Comparison of ENCODE assay signal across 22 cellular contexts in the genomic region with DNA sequence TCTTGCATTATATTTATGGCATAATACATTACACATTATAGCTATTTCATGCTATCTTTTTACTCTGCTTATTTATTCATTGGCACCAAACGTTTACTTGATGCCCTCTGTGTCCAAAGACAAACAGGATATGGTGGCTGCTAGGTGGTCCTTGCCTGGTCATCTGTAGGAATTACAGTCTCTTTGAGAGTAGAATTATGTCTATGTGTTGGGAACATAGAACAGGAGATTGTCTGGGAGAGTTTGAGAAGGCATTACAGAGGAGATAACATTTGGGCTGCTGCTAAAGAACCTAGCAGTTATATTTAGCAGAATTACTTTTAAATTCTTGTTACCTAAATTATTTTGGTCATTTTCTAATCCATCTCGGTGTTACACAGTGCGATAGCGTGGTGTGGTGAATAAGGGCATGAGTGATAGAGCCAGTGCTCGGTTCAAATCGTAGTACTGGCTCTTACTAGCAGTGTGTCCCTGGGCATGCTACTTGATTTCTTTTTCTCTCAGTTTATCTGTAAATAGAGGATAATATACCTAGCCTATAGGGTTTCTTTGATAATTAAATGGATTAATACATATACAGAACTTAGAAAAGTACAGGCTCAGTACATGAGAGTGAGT. TPM values are rescaled to one million over a fixed set of nuclear protein-coding genes. Genes with fewer than 3 reads are reported as not detected.
DNase-seq lines count a peak whose midpoint lies in the region; ATAC-seq, FAIRE-seq and TF ChIP-seq lines count a peak whose summit lies in the region.
"Had no signal": no experiment of that assay in that cellular context is flagged by ENCODE, and none has a peak within 500 bp of the region (broad histone marks: within the 10 kb centered on the region; RNA-seq: fewer than 3 reads in every experiment).

No MANE protein-coding gene starts in this region.

- H3K9me3 ChIP-seq in K562 (replicated peaks; ENCODE audit: control insufficient read depth, insufficient read depth, low read depth, low read length): no peaks in the 10 kb centered on the region
- no peaks in the 10 kb centered on the region for H3K9me3 ChIP-seq in heart right ventricle
- H3K9me3 ChIP-seq: HAP-1 had no signal

- TF ChIP-seq POLR2A in K562 (conservative IDR thresholded peaks at IDR 0.05): no peak

- peak overlapping the region in 2 of 3 experiments; percentile 1 to 38 for H3K27ac Mint-ChIP-seq in nephron

- H3K9me3 Mint-ChIP-seq in nephron: no peaks in the 10 kb centered on the region
- H3K9me3 Mint-ChIP-seq: CD8-positive, alpha-beta memory T cell had no signal

- TF ChIP-seq EP300 in K562 (IDR thresholded peaks at IDR 0.05; ENCODE audit: low read length): no peak

- POLR2A ChIA-PET in K562 (lab: Yijun Ruan, JAX): interaction anchor here (1.2 to 1.5 kb wide), 4 partner anchors 12 to 43 kb away, joined by 3 to 4 read pairs (median 4); no protein-coding TSS in a partner anchor

- peaks cover 15% of the 10 kb centered on the region; the same call in 1 of the 2 replicates for H3K79me2 ChIP-seq in KMS-11 (ENCODE audit: insufficient read depth, low read depth)
- peaks cover 69% of the 10 kb centered on the region for H3K79me2 ChIP-seq in K562 (ENCODE audit: control insufficient read depth, insufficient read depth, low read length)

- no peaks in the 10 kb centered on the region for H3K27me3 Mint-ChIP-seq in nephron (ENCODE audit: low read depth)
- H3K27me3 Mint-ChIP-seq: CD8-positive, alpha-beta memory T cell had no signal

- H3K36me3 ChIP-seq in KMS-11 (ENCODE audit: insufficient read depth): no peaks in the 10 kb centered on the region
- H3K36me3 ChIP-seq in K562 (ENCODE audit: control insufficient read depth, insufficient read depth, low read length): peaks cover 71% of the 10 kb centered on the region
- H3K36me3 ChIP-seq in heart right ventricle: peaks cover 0 to 64% (median 6%) of the 10 kb centered on the region in 9 donors

- H3K27me3 ChIP-seq in KMS-11 (ENCODE audit: insufficient read depth, low read depth): no peaks in the 10 kb centered on the region
- no peaks in the 10 kb centered on the region for H3K27me3 ChIP-seq in K562 (ENCODE audit: control insufficient read depth in 2 of 2, insufficient read depth in 2 of 2, low read length in 2 of 2)
- no peaks in the 10 kb centered on the region for H3K27me3 ChIP-seq in heart right ventricle

- intact Hi-C loops in K562 (cut with micrococcal nuclease): loop anchor here (2.0 to 10.0 kb wide), 2 partner anchors 45 to 869 kb away; a partner anchor contains a TSS
- intact Hi-C loops in heart right ventricle (cut with DNase I): no loop called here

- WGBS in K562 (ENCODE audit: insufficient coverage, low coverage, missing lambda C conversion rate): 45% methylated on average over 6 of the region's 6 CpGs
- 40 to 69% methylated on average over 6 of the region's 6 CpGs for WGBS in heart right ventricle, 2 donors

- TF ChIP-seq RAD21 in K562 (CRISPR knock-in tag; conservative IDR thresholded peaks at IDR 0.05 in 1 of 2, IDR thresholded peaks at IDR 0.05 in 1 of 2): no peak

- peak; percentile 24 for ATAC-seq in K562
- peak in 5 of 8 donors; percentile 43 to 79 (median 62) for ATAC-seq in heart right ventricle
- no peak for ATAC-seq in GM21381 (IDR thresholded peaks at IDR 0.05; ENCODE audit: unreplicated experiment)
- ATAC-seq in GM21515 (IDR thresholded peaks at IDR 0.05; ENCODE audit: unreplicated experiment): no peak
- ATAC-seq: PC-3 had no signal

- BruUV-seq in K562 (replicated peaks; lab: Mats Ljungman, UMichigan): no TSS peak

- H3K4me1 Mint-ChIP-seq in nephron: peaks cover 14% of the 10 kb centered on the region

- H3K4me3 Mint-ChIP-seq in nephron: no peak overlapping the region
- H3K4me3 Mint-ChIP-seq: CD8-positive, alpha-beta memory T cell had no signal

- CTCF ChIA-PET in K562 (lab: Yijun Ruan, JAX; ENCODE audit: low intra/inter-chr PET ratio): no interaction called here

- DNase-seq in K562 (ENCODE audit: extremely low read depth in 1 of 4, low spot score in 3 of 4) (no peak), heart right ventricle (no peak), ACHN (no peak)
- DNase-seq: C1 segment of cervical spinal cord; Calu3; CD8-positive, alpha-beta memory T cell; GDM1; NCI-H1694; NCI-H2081; NCI-H2171; NCI-H446 treated with DMSO at 0.1 percent for 48 hours; NCI-H526 treated with DMSO at 0.1 percent for 48 hours; PC-3; RPMI8226; SIG-M5; SK-N-SH had no signal

- no peak for FAIRE-seq in K562 (lab: Jason Lieb, UNC)
- FAIRE-seq: GM19239 had no signal

- H3K4me1 ChIP-seq in KMS-11 (ENCODE audit: low read depth, poor library complexity, severe bottlenecking): peaks cover 62% of the 10 kb centered on the region
- H3K4me1 ChIP-seq in K562 (replicated peaks in 1 of 2; ENCODE audit: control insufficient read depth in 2 of 2, insufficient read depth in 2 of 2, low read length in 2 of 2): peaks cover 13 to 34% of the 10 kb centered on the region in 2 experiments
- peaks cover 0 to 24% (median 0%) of the 10 kb centered on the region in 9 donors for H3K4me1 ChIP-seq in heart right ventricle

- in situ Hi-C loops in K562 (cut with MboI) (no loop called here), ACHN (cut with HindIII; ENCODE audit: low pct_ligation_motif_present, low pct_unique_long_range_greater_than_20kb, low sequenced_read_pairs) (no loop called here)

- H3K4me2 ChIP-seq in KMS-11 (peak overlapping the region; percentile 38), K562 (ENCODE audit: insufficient read depth, low read length) (peak overlapping the region; percentile 53)
- H3K4me2 ChIP-seq: SK-N-SH had no signal

- H4K20me1 ChIP-seq in KMS-11 (ENCODE audit: insufficient read depth): no peaks in the 10 kb centered on the region
- no peaks in the 10 kb centered on the region for H4K20me1 ChIP-seq in K562 (replicated peaks; ENCODE audit: control insufficient read depth, insufficient read depth, low read length)

- no peak overlapping the region for H3K4me3 ChIP-seq in KMS-11 (IDR thresholded peaks at IDR 0.05; ENCODE audit: insufficient read depth, low read depth, low read length)
- H3K4me3 ChIP-seq in K562: no peak overlapping the region
- H3K4me3 ChIP-seq in heart right ventricle: peak overlapping the region in 2 of 10 donors; percentile 10 to 13
- H3K4me3 ChIP-seq: HAP-1 had no signal

- H3K27ac ChIP-seq in KMS-11 (peak overlapping the region; percentile 42; the same call in 1 of the 2 replicates), K562 (ENCODE audit: extremely low read depth, low read depth, low read length) (peak overlapping the region; percentile 63), heart right ventricle (peak overlapping the region in 8 of 10 donors; percentile 29 to 67 (median 54))

- H3K9me1 ChIP-seq in K562 (ENCODE audit: control insufficient read depth, insufficient read depth, low read length): no peaks in the 10 kb centered on the region

- H3K9ac ChIP-seq in KMS-11 (peak overlapping the region; percentile 3; the same call in 1 of the 2 replicates), K562 (ENCODE audit: insufficient read depth in 1 of 2, low read depth in 2 of 2, low read length in 2 of 2) (peak overlapping the region in 1 of 2 experiments; percentile 42; a peak in 2 of 4 replicates)
- H3K9ac ChIP-seq: SK-N-SH had no signal

- H3K36me3 Mint-ChIP-seq in nephron (ENCODE audit: low read depth): peaks cover 32% of the 10 kb centered on the region

- no peak overlapping the region for H2AFZ ChIP-seq in KMS-11 (ENCODE audit: low read depth)
- H2AFZ ChIP-seq in K562 (ENCODE audit: low read depth, low read length): no peak overlapping the region

- TF ChIP-seq CTCF in KMS-11 (conservative IDR thresholded peaks at IDR 0.05; ENCODE audit: low read depth, low read length): no peak
- TF ChIP-seq CTCF in K562 (IDR thresholded peaks at IDR 0.05 in 2 of 3, conservative IDR thresholded peaks at IDR 0.05 in 1 of 3; ENCODE audit: insufficient read depth in 2 of 3, low read depth in 1 of 3, low read length in 3 of 3): no peak
- TF ChIP-seq CTCF in heart right ventricle (IDR thresholded peaks at IDR 0.05): no peak
- no peak for TF ChIP-seq CTCF in nephron (IDR thresholded peaks at IDR 0.05; ENCODE audit: unreplicated experiment in 3 of 3)

RNA-seq across cellular contexts. Expression of a gene that starts 20.5 kb away (rescaled TPM):
- 7.8 and 25.2 TPM in 2 replicates for total RNA-seq in K562 (2011; cell fraction: chromatin; rRNA removed; ENCODE audit: low replicate concordance)
- 4.5 TPM in 2 replicates for total RNA-seq in K562 (2011; cell fraction: nucleolus; rRNA removed)
- 10.2 and 16.1 TPM in 2 replicates for total RNA-seq in K562 (2011; cell fraction: nucleoplasm; rRNA removed)
- total RNA-seq in K562 (2014; rRNA removed) (14.8 and 17.5 TPM in 2 replicates), K562 (2014; rRNA removed; fragmentation: Illumina TruSeq; extraction: Trizol) (58.1 and 72.6 TPM in 2 replicates), K562 (2015; rRNA removed; fragmentation: Illumina TruSeq; extraction: Trizol) (35.8 and 36.9 TPM in 2 replicates), K562 (2021) (42.1 and 42.9 TPM in 2 replicates), heart right ventricle (10 to 100 TPM; 17.4 to 26.6 (median 22.1) TPM)
- polyA plus RNA-seq in K562 (2011; rRNA removed) (6.5 and 9.5 TPM in 2 replicates), K562 (2014; fragmentation: Illumina TruSeq; extraction: Trizol) (16.0 and 20.1 TPM in 2 replicates), K562 (2014; fragmentation: Nextera tagmentation; extraction: Ambion mirVana) (10 to 100 TPM; 29.3 to 54.8 TPM), K562 (2014; rRNA removed) (9.2 and 12.5 TPM in 2 replicates), heart right ventricle (1 to 10 TPM; 3.6 to 3.9 TPM)
- 1.2 and 2.4 TPM in 2 replicates for polyA plus RNA-seq in K562 (2011; cell fraction: cytosol; rRNA removed)
- polyA plus RNA-seq in K562 (2011; cell fraction: nucleus; rRNA removed): 2.6 and 2.9 TPM in 2 replicates
- 10.1 and 17.9 TPM in 2 replicates for polyA plus RNA-seq in K562 (2012)
- polyA minus RNA-seq in K562 (2011; rRNA and poly(A)+ RNA removed): 15.9 and 16.6 TPM in 2 replicates
- polyA minus RNA-seq in K562 (2011; cell fraction: cytosol; rRNA and poly(A)+ RNA removed): 3.5 and 7.6 TPM in 2 replicates
- polyA minus RNA-seq in K562 (2011; cell fraction: nucleus; rRNA and poly(A)+ RNA removed): 5.8 and 13.2 TPM in 2 replicates

RNA-seq across cellular contexts. Expression of a gene that starts 39.6 kb away (rescaled TPM):
- total RNA-seq in K562 (2011; cell fraction: chromatin; rRNA removed; ENCODE audit: low replicate concordance): 0.09 TPM in 1 of 2 replicates, not detected in the other
- total RNA-seq in K562 (2011; cell fraction: nucleolus; rRNA removed): not detected in 2 replicates
- 0.99 TPM in 1 of 2 replicates, not detected in the other for total RNA-seq in K562 (2011; cell fraction: nucleoplasm; rRNA removed)
- total RNA-seq in K562 (2014; rRNA removed) (0.04 and 0.41 TPM in 2 replicates), K562 (2014; rRNA removed; fragmentation: Illumina TruSeq; extraction: Trizol) (0.11 TPM in 1 of 2 replicates, not detected in the other), K562 (2015; rRNA removed; fragmentation: Illumina TruSeq; extraction: Trizol) (0.04 and 0.14 TPM in 2 replicates), K562 (2021) (0.04 and 0.11 TPM in 2 replicates), heart right ventricle (10 to 100 TPM in 5 of 10 donors, 1 to 10 TPM in 5; 1.3 to 63.3 (median 9.0) TPM)
- polyA plus RNA-seq in K562 (2011; rRNA removed) (0.03 and 0.14 TPM in 2 replicates), K562 (2014; fragmentation: Illumina TruSeq; extraction: Trizol) (0.04 TPM in 1 of 2 replicates, not detected in the other), K562 (2014; fragmentation: Nextera tagmentation; extraction: Ambion mirVana) (not detected), K562 (2014; rRNA removed) (not detected in 2 replicates), heart right ventricle (1 to 10 TPM in 1 of 2 donors, under 1 TPM in 1; 0.51 to 1.7 TPM)
- 0.01 TPM in 1 of 2 replicates, not detected in the other for polyA plus RNA-seq in K562 (2011; cell fraction: cytosol; rRNA removed)
- polyA plus RNA-seq in K562 (2011; cell fraction: nucleus; rRNA removed): 0.20 and 0.36 TPM in 2 replicates
- polyA plus RNA-seq in K562 (2012): 0.07 and 0.17 TPM in 2 replicates
- polyA minus RNA-seq in K562 (2011; rRNA and poly(A)+ RNA removed): 0.14 TPM in 1 of 2 replicates, not detected in the other
- polyA minus RNA-seq in K562 (2011; cell fraction: cytosol; rRNA and poly(A)+ RNA removed): not detected in 2 replicates
- 0.13 and 0.22 TPM in 2 replicates for polyA minus RNA-seq in K562 (2011; cell fraction: nucleus; rRNA and poly(A)+ RNA removed)
- total RNA-seq: CD8-positive, alpha-beta memory T cell had no signal
- polyA plus RNA-seq: CD8-positive, alpha-beta memory T cell had no signal

Comparison
In these comparisons a context has a peak if more than half of its experiments do, and no peak if none do; other contexts are left out.
1. ATAC-seq: peak in K562 (single experiment) and heart right ventricle (5 of 8); none in GM21381 (single experiment) and GM21515 (single experiment).
2. Peak in every context shown above with its lines, with median percentiles within 50 percentile points of each other: H3K27ac ChIP-seq.